ENCODE assay signal across 8 cellular contexts in genomic region chr22:22408731-22409696, GRCh38.
A peak's percentile ranks its signal among the peaks of the same experiment; 100 is the strongest.
DNase-seq lines count a peak whose midpoint lies in the region; ATAC-seq and TF ChIP-seq lines count a peak whose summit lies in the region.

No MANE protein-coding gene starts in this region.

- TF ChIP-seq CTCF in BE2C (IDR thresholded peaks at IDR 0.05; ENCODE audit: low read depth, low read length): peak; percentile 73
- peak; percentile 43 for TF ChIP-seq CTCF in neural cell (IDR thresholded peaks at IDR 0.05; ENCODE audit: poor library complexity, severe bottlenecking)

- H3K4me3 ChIP-seq in BE2C (ENCODE audit: low read depth, low read length) (no peak overlapping the region), neural cell (ENCODE audit: low read length) (no peak overlapping the region)

- H3K36me3 ChIP-seq in BE2C (no peaks in the 10 kb centered on the region), neural cell (ENCODE audit: insufficient read depth, low read length) (no peaks in the 10 kb centered on the region)

- ATAC-seq in GM19023 (IDR thresholded peaks at IDR 0.05; ENCODE audit: unreplicated experiment): no peak

- DNase-seq in BE2C (peak; percentile 38), GM19238 (ENCODE audit: insufficient read length, low spot score) (peak; percentile 49), NOMO-1 treated with dmso at 0.1 percent for 144 hours (lab: John Stamatoyannopoulos, UW; ENCODE audit: unreplicated experiment) (peak; percentile 1), dermis blood vessel endothelial cell (peak; percentile 62), CD1c-positive myeloid dendritic cell (ENCODE audit: extremely low spot score) (no peak), NK-92 (lab: John Stamatoyannopoulos, UW; ENCODE audit: unreplicated experiment) (no peak)

- H2AFZ ChIP-seq in neural cell (ENCODE audit: low read depth, low read length): no peak overlapping the region

- H3K9me3 ChIP-seq in BE2C: no peaks in the 10 kb centered on the region
- no peaks in the 10 kb centered on the region for H3K9me3 ChIP-seq in neural cell (ENCODE audit: low read length)

- H3K27ac ChIP-seq in neural cell (ENCODE audit: low read length): no peak overlapping the region

- no peaks in the 10 kb centered on the region for H3K9me2 ChIP-seq in neural cell (ENCODE audit: insufficient read depth, low read length)

- TF ChIP-seq EP300 in neural cell (conservative IDR thresholded peaks at IDR 0.05; ENCODE audit: poor library complexity, severe bottlenecking): no peak

- no peak for TF ChIP-seq RAD21 in neural cell (conservative IDR thresholded peaks at IDR 0.05)

- H3K4me1 ChIP-seq in BE2C: no peaks in the 10 kb centered on the region

- no peaks in the 10 kb centered on the region for H4K20me1 ChIP-seq in neural cell (ENCODE audit: insufficient read depth)

- H3K79me2 ChIP-seq in neural cell (replicated peaks; ENCODE audit: insufficient read depth, low read length): no peaks in the 10 kb centered on the region

- H3K27me3 ChIP-seq in BE2C (peaks cover 8% of the 10 kb centered on the region), neural cell (ENCODE audit: insufficient read depth, low read depth, low read length) (peaks cover 10% of the 10 kb centered on the region)

- H3K9ac ChIP-seq in neural cell (ENCODE audit: low read length): no peak overlapping the region

- no peak overlapping the region for H3K4me2 ChIP-seq in neural cell (ENCODE audit: low read length)

- no peaks in the 10 kb centered on the region for H3F3A ChIP-seq in neural cell (ENCODE audit: insufficient read depth, low read length, poor library complexity, severe bottlenecking)

TF ChIP-seq in neural cell, 6 proteins besides CTCF, POLR2A, EP300 and RAD21:
- no peak for TF ChIP-seq EZH2 (IDR thresholded peaks at IDR 0.05; ENCODE audit: borderline replicate concordance, insufficient read depth, low read length, poor library complexity, severe bottlenecking)
- no peak for TF ChIP-seq REST (IDR thresholded peaks at IDR 0.05; ENCODE audit: borderline replicate concordance)
- TF ChIP-seq MXI1 (conservative IDR thresholded peaks at IDR 0.05; ENCODE audit: poor library complexity, severe bottlenecking): no peak
- TF ChIP-seq TAF1 (IDR thresholded peaks at IDR 0.05; ENCODE audit: low read depth): no peak
- TF ChIP-seq SMC3 (conservative IDR thresholded peaks at IDR 0.05; ENCODE audit: poor library complexity): no peak
- TF ChIP-seq POLR2AphosphoS5 (IDR thresholded peaks at IDR 0.05): no peak
TF ChIP-seq in neural cell: peak in this region for 0.

Comparison
In these comparisons a context has a peak if more than half of its experiments do, and no peak if none do; other contexts are left out.
1. DNase-seq: peak in BE2C (single experiment), GM19238 (single experiment), NOMO-1 treated with dmso at 0.1 percent for 144 hours (single experiment) and dermis blood vessel endothelial cell (single experiment); none in CD1c-positive myeloid dendritic cell (single experiment) and NK-92 (single experiment).